Comparison of ENCODE assay signal across 18 cellular contexts in genomic region chr2:105034170-105034569, GRCh38.
"Had no signal": no experiment of that assay in that cellular context is flagged by ENCODE, and none has a peak within 500 bp of the region (broad histone marks: within the 10 kb centered on the region; RNA-seq: fewer than 3 reads in every experiment).

No MANE protein-coding gene starts in this region.

- DNase-seq: activated CD4-positive, alpha-beta T cell treated with anti-CD3 and anti-CD28 coated beads for 48 hours; activated CD4-positive, alpha-beta T cell treated with anti-CD3 and anti-CD28 coated beads, Interleukin-2, amount 50 U/mL, for 4 hours; activated CD4-positive, CD25-positive, alpha-beta regulatory T cell treated with anti-CD3 and anti-CD28 coated beads, Interleukin-2, amount 50 U/mL, for 72 hours; activated CD8-positive, alpha-beta memory T cell treated with anti-CD3 and anti-CD28 coated beads, Interleukin-2, amount 50 U/mL, for 48 hours; activated CD8-positive, alpha-beta T cell treated with anti-CD3 and anti-CD28 coated beads, Interleukin-2, amount 10 ng/mL, durations not matched to agents 7 days and 5 days; activated T-cell treated with anti-CD3 and anti-CD28 coated beads, Interleukin-2, amount 50 U/mL, for 1 hour; aorta; body of pancreas; Kasumi-1; NCI-H1694 treated with DMSO at 0.1 percent for 48 hours; NCI-H2029 treated with DMSO at 0.1 percent for 48 hours; NCI-H226; NCI-H510A treated with DMSO at 0.1 percent for 48 hours; Peyer's patch; SHP77; T-helper 17 cell; T-helper 9 cell had no signal

- H3K27ac ChIP-seq: body of pancreas, Peyer's patch, SJSA1 had no signal

- H3K9me3 ChIP-seq: body of pancreas, Peyer's patch, SJSA1 had no signal

- H3K36me3 ChIP-seq: Peyer's patch, SJSA1 had no signal

- H3K4me3 ChIP-seq: body of pancreas, Peyer's patch, SJSA1 had no signal
